In the genomic region with DNA sequence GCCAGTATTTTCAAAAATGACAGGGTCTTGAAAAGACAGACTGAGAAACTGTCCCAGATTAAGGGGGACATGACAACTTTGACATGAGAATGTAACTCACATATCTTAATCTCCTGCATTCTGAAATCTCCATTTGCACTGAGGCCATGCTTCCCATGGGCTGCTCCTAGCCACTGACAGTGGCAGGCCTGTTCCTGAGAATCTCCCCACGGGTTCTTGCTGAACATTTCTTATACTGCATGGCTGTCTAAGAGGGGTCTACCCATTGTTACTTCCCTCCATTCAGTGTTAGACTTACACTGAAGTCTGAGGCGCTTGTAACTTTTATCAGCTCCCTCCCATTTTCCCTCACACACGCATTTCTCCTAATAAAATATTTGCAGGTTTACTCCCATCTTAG, we compare ENCODE assay signal across 13 cellular contexts. TPM values are rescaled to one million over a fixed set of nuclear protein-coding genes. Genes with fewer than 3 reads are reported as not detected.
DNase-seq lines count a peak whose midpoint lies in the region; ATAC-seq, FAIRE-seq and TF ChIP-seq lines count a peak whose summit lies in the region.
"Had no signal": no experiment of that assay in that cellular context is flagged by ENCODE, and none has a peak within 500 bp of the region (broad histone marks: within the 10 kb centered on the region; RNA-seq: fewer than 3 reads in every experiment).

No MANE protein-coding gene starts in this region.

- peaks cover 13% of the 10 kb centered on the region for H3K36me3 ChIP-seq in BE2C
- no peaks in the 10 kb centered on the region for H3K36me3 ChIP-seq in iPS-15b (ENCODE audit: control insufficient read depth, insufficient read depth, low read length)

- ATAC-seq in T-cell (replicated peaks in 1 of 4) (no peak), HG02642 (IDR thresholded peaks at IDR 0.05; ENCODE audit: poor library complexity, unreplicated experiment) (no peak), HG03469 (IDR thresholded peaks at IDR 0.05; ENCODE audit: unreplicated experiment) (no peak)

- H3K4me1 ChIP-seq in BE2C (no peaks in the 10 kb centered on the region), iPS-15b (ENCODE audit: control insufficient read depth, insufficient read depth, low read length) (no peaks in the 10 kb centered on the region)

- TF ChIP-seq CTCF in BE2C (IDR thresholded peaks at IDR 0.05; ENCODE audit: low read depth, low read length), result no peak

- H3K9me3 Mint-ChIP-seq in T-cell, result no peaks in the 10 kb centered on the region

- DNase-seq in BE2C, result no peak
- no peak for DNase-seq in GM12892 (ENCODE audit: insufficient read length)
- no peak for DNase-seq in T-cell
- no peak for DNase-seq in NCI-H345 treated with DMSO at 0.1 percent for 48 hours (lab: John Stamatoyannopoulos, UW; ENCODE audit: unreplicated experiment)
- no peak for DNase-seq in retina
- DNase-seq: activated effector memory CD4-positive, alpha-beta T cell treated with Interleukin-2 at 50 U/mL for 16 hours; dermis blood vessel endothelial cell; head of caudate nucleus; NCI-H69; T1000 had no signal

- peaks cover 25 to 40% (median 36%) of the 10 kb centered on the region in 3 donors for H3K4me1 Mint-ChIP-seq in T-cell

- H3K9me3 ChIP-seq in BE2C, result no peaks in the 10 kb centered on the region
- H3K9me3 ChIP-seq in iPS-15b (ENCODE audit: control insufficient read depth, insufficient read depth, low read length), result no peaks in the 10 kb centered on the region

- POLR2A ChIA-PET in T-cell (lab: Charles Lee), result no interaction called here

- H3K27me3 Mint-ChIP-seq in T-cell, result no peaks in the 10 kb centered on the region

- peak; percentile 70 for FAIRE-seq in GM12892 (lab: Jason Lieb, UNC)

- peak overlapping the region; percentile 17 to 87 (median 63) for H3K4me3 Mint-ChIP-seq in T-cell

- peak overlapping the region; percentile 36 to 77 for H3K27ac Mint-ChIP-seq in T-cell

- H3K27me3 ChIP-seq in BE2C (no peaks in the 10 kb centered on the region), iPS-15b (ENCODE audit: control insufficient read depth, insufficient read depth, low read length) (peaks cover 21% of the 10 kb centered on the region)

- H3K9ac ChIP-seq in iPS-15b (ENCODE audit: low read depth, low read length), result no peak overlapping the region

- H3K36me3 Mint-ChIP-seq in T-cell, result peaks cover 9% of the 10 kb centered on the region

- no peak for TF ChIP-seq POLR2A in GM12892 (IDR thresholded peaks at IDR 0.05; ENCODE audit: low read depth, low read length)

- peak overlapping the region; percentile 94 for H3K4me3 ChIP-seq in BE2C (ENCODE audit: low read depth, low read length)
- peak overlapping the region; percentile 7 for H3K4me3 ChIP-seq in iPS-15b (ENCODE audit: low read depth, low read length)

- CTCF ChIA-PET in T-cell (lab: Charles Lee), result interaction anchor here in 1 of 2 donors (0.9 kb wide), 1 partner anchor 78 kb away, joined by 3 read pairs; a partner anchor contains a TSS

RNA-seq across cellular contexts. Expression of a gene that starts 1.5 kb away (rescaled TPM):
- polyA plus RNA-seq in BE2C (2012; ENCODE audit: insufficient read depth, insufficient read length, low read depth), result 6.7 TPM
- 16.7 TPM for polyA plus RNA-seq in GM12892 (2012; ENCODE audit: missing spikeins)
- 10 to 100 TPM; 10.9 to 15.1 (median 12.1) TPM for total RNA-seq in T-cell
